Comparison of ENCODE assay signal across 13 cellular contexts in genomic region chr9:77752566-77752965, GRCh38.
A peak's percentile ranks its signal among the peaks of the same experiment; 100 is the strongest.
DNase-seq lines count a peak whose midpoint lies in the region; ATAC-seq, FAIRE-seq and TF ChIP-seq lines count a peak whose summit lies in the region.
"Had no signal": no experiment of that assay in that cellular context is flagged by ENCODE, and none has a peak within 500 bp of the region (broad histone marks: within the 10 kb centered on the region; RNA-seq: fewer than 3 reads in every experiment).

No MANE protein-coding gene starts in this region.

- H3K4me2 ChIP-seq in keratinocyte (ENCODE audit: control insufficient read depth, extremely low read depth, insufficient read depth, low read depth, low read length): no peak overlapping the region

- H3K36me3 Mint-ChIP-seq in activated CD8-positive, alpha-beta T cell treated with anti-CD3 and anti-CD28 coated beads for 36 hours (ENCODE audit: low read depth): peaks cover 14% of the 10 kb centered on the region

- no peaks in the 10 kb centered on the region for H4K20me1 ChIP-seq in keratinocyte (ENCODE audit: control insufficient read depth, extremely low read depth, insufficient read depth, low read length)

- 60% methylated on average over 2 of the region's 2 CpGs for WGBS in right cardiac atrium

- dilution Hi-C loops in keratinocyte (cut with MboI; ENCODE audit: extremely low pct_ligation_motif_present, low sequenced_read_pairs): no loop called here

- H2AFZ ChIP-seq in keratinocyte (ENCODE audit: control insufficient read depth, low read length): no peak overlapping the region

- peaks cover 4% of the 10 kb centered on the region for H3K9me3 Mint-ChIP-seq in activated CD8-positive, alpha-beta T cell treated with anti-CD3 and anti-CD28 coated beads for 36 hours

- no peaks in the 10 kb centered on the region for H3K9me1 ChIP-seq in keratinocyte (ENCODE audit: control insufficient read depth, extremely low read depth, insufficient read depth, low read length)

- POLR2A ChIA-PET in activated CD8-positive, alpha-beta T cell treated with anti-CD3 and anti-CD28 coated beads for 36 hours (lab: Charles Lee): no interaction called here

- DNase-seq in Right ventricle myocardium inferior (ENCODE audit: missing footprints) (no peak), right cardiac atrium (no peak), astrocyte of the spinal cord (ENCODE audit: low read depth, low spot score) (peak; percentile 95), keratinocyte (ENCODE audit: low read depth, low spot score) (no peak), stromal cell of bone marrow (ENCODE audit: low read depth) (peak; percentile 48)
- DNase-seq in activated CD8-positive, alpha-beta memory T cell treated with anti-CD3 and anti-CD28 coated beads, Interleukin-2, amount 50 U/mL, for 4 hours: no peak
- no peak for DNase-seq in activated CD8-positive, alpha-beta T cell treated with anti-CD3 and anti-CD28 coated beads for 36 hours
- DNase-seq: activated CD8-positive, alpha-beta T cell treated with anti-CD3 and anti-CD28 coated beads, Interleukin-2, amount 10 ng/mL, durations not matched to agents 7 days and 5 days; activated naive CD4-positive, alpha-beta T cell treated with anti-CD3 and anti-CD28 coated beads for 36 hours; T-helper 2 cell had no signal

- H3K36me3 ChIP-seq in keratinocyte (ENCODE audit: control insufficient read depth in 2 of 2, extremely low read depth in 1 of 2, insufficient read depth in 2 of 2, low read length in 2 of 2): peaks cover 0 to 5% of the 10 kb centered on the region in 2 experiments

- no peak overlapping the region for H3K27ac Mint-ChIP-seq in activated CD8-positive, alpha-beta T cell treated with anti-CD3 and anti-CD28 coated beads for 36 hours
- H3K27ac Mint-ChIP-seq: activated CD8-positive, alpha-beta T cell treated with anti-CD3 and anti-CD28 coated beads, Interleukin-2, amount 10 ng/mL, durations not matched to agents 7 days and 5 days; activated naive CD4-positive, alpha-beta T cell treated with anti-CD3 and anti-CD28 coated beads for 36 hours; type B pancreatic cell had no signal

- H3K27me3 Mint-ChIP-seq in activated CD8-positive, alpha-beta T cell treated with anti-CD3 and anti-CD28 coated beads for 36 hours: no peaks in the 10 kb centered on the region
- H3K27me3 Mint-ChIP-seq: type B pancreatic cell had no signal

- CTCF ChIA-PET in activated CD8-positive, alpha-beta T cell treated with anti-CD3 and anti-CD28 coated beads for 36 hours (lab: Charles Lee): interaction anchor here (0.6 to 5.4 kb wide), 8 partner anchors 13 to 319 kb away, joined by 3 to 28 read pairs (median 4); no protein-coding TSS in a partner anchor

- H3K4me3 ChIP-seq in right cardiac atrium (ENCODE audit: low read length): no peak overlapping the region
- H3K4me3 ChIP-seq in astrocyte of the spinal cord (ENCODE audit: low read depth, low read length): no peak overlapping the region
- no peak overlapping the region for H3K4me3 ChIP-seq in keratinocyte (ENCODE audit: control insufficient read depth in 2 of 3, extremely low read depth in 1 of 3, insufficient read depth in 2 of 3, low read depth in 1 of 3, low read length in 3 of 3)

- no peak overlapping the region for H3K27ac ChIP-seq in right cardiac atrium (ENCODE audit: low read length)
- no peak overlapping the region for H3K27ac ChIP-seq in keratinocyte (ENCODE audit: control insufficient read depth, insufficient read depth, low read length)
- H3K27ac ChIP-seq: 22Rv1 had no signal

- H3K4me1 ChIP-seq in right cardiac atrium (ENCODE audit: control insufficient read depth, insufficient read depth, low read length) (no peaks in the 10 kb centered on the region), keratinocyte (ENCODE audit: control insufficient read depth, extremely low read depth, insufficient read depth, low read length) (no peaks in the 10 kb centered on the region)

- no peaks in the 10 kb centered on the region for H3K79me2 ChIP-seq in keratinocyte (ENCODE audit: control insufficient read depth, insufficient read depth, low read length)

- no peaks in the 10 kb centered on the region for H3K27me3 ChIP-seq in right cardiac atrium (ENCODE audit: control insufficient read depth, insufficient read depth)
- H3K27me3 ChIP-seq in keratinocyte (ENCODE audit: control insufficient read depth, extremely low read depth, insufficient read depth, low read length): no peaks in the 10 kb centered on the region

- no peak overlapping the region for H3K4me3 Mint-ChIP-seq in activated CD8-positive, alpha-beta T cell treated with anti-CD3 and anti-CD28 coated beads for 36 hours
- H3K4me3 Mint-ChIP-seq: activated CD8-positive, alpha-beta T cell treated with anti-CD3 and anti-CD28 coated beads, Interleukin-2, amount 10 ng/mL, durations not matched to agents 7 days and 5 days; activated naive CD4-positive, alpha-beta T cell treated with anti-CD3 and anti-CD28 coated beads for 36 hours; type B pancreatic cell had no signal

- no peak overlapping the region for H3K9ac ChIP-seq in keratinocyte (ENCODE audit: control insufficient read depth, extremely low read depth, insufficient read depth, low read length)

- intact Hi-C loops in Right ventricle myocardium inferior (cut with DNase I): loop anchor here (5.0 kb wide), 2 partner anchors 295 to 320 kb away; no protein-coding TSS in a partner anchor
- intact Hi-C loops in right cardiac atrium (cut with DNase I): loop anchor here in 2 of 4 donors (10.0 kb wide), 2 partner anchors 298 to 318 kb away; no protein-coding TSS in a partner anchor
- intact Hi-C loops in activated CD8-positive, alpha-beta T cell treated with anti-CD3 and anti-CD28 coated beads for 36 hours (cut with micrococcal nuclease): loop anchor here (10.0 kb wide), 1 partner anchor 108 kb away; the partner anchor contains the start of gene GNA14

- H3K4me1 Mint-ChIP-seq in activated CD8-positive, alpha-beta T cell treated with anti-CD3 and anti-CD28 coated beads for 36 hours (ENCODE audit: low read depth): peaks cover 32% of the 10 kb centered on the region

- FAIRE-seq in keratinocyte (lab: Jason Lieb, UNC): peak; percentile 75

- no peaks in the 10 kb centered on the region for H3K9me3 ChIP-seq in right cardiac atrium (ENCODE audit: control insufficient read depth, low read length)
- H3K9me3 ChIP-seq in keratinocyte (ENCODE audit: control insufficient read depth, low read depth, low read length): no peaks in the 10 kb centered on the region

- peak; percentile 37 for ATAC-seq in Right ventricle myocardium inferior
- no peak for ATAC-seq in right cardiac atrium
- no peak for ATAC-seq in GM19467 (IDR thresholded peaks at IDR 0.05; ENCODE audit: unreplicated experiment)
- no peak for ATAC-seq in activated CD8-positive, alpha-beta T cell treated with anti-CD3 and anti-CD28 coated beads for 36 hours
- ATAC-seq: activated CD8-positive, alpha-beta T cell treated with anti-CD3 and anti-CD28 coated beads, Interleukin-2, amount 10 ng/mL, durations not matched to agents 7 days and 5 days had no signal

- in situ Hi-C loops in astrocyte of the spinal cord (cut with HindIII; ENCODE audit: low sequenced_read_pairs): no loop called here

- no peak for TF ChIP-seq CTCF in astrocyte of the spinal cord (IDR thresholded peaks at IDR 0.05; ENCODE audit: low read depth, low read length)
- no peak for TF ChIP-seq CTCF in keratinocyte (optimal IDR thresholded peaks at IDR 0.05 in 1 of 3, IDR thresholded peaks at IDR 0.05 in 1 of 3, conservative IDR thresholded peaks at IDR 0.05 in 1 of 3; ENCODE audit: extremely low read depth in 1 of 3, insufficient read depth in 2 of 3, low read length in 3 of 3)
- TF ChIP-seq CTCF in activated CD8-positive, alpha-beta T cell treated with anti-CD3 and anti-CD28 coated beads for 36 hours (IDR thresholded peaks at IDR 0.05): no peak

Comparison
In these comparisons a context has a peak if more than half of its experiments do, and no peak if none do; other contexts are left out.
1. DNase-seq: peak in astrocyte of the spinal cord (single experiment) and stromal cell of bone marrow (single experiment); none in Right ventricle myocardium inferior (single experiment), right cardiac atrium (0 of 3), keratinocyte (single experiment), activated CD8-positive, alpha-beta memory T cell treated with anti-CD3 and anti-CD28 coated beads, Interleukin-2, amount 50 U/mL, for 4 hours (single experiment) and activated CD8-positive, alpha-beta T cell treated with anti-CD3 and anti-CD28 coated beads for 36 hours (single experiment).